20 cellular contexts compared by ENCODE assay signal in genomic region chr6:99543968-99544367, GRCh38. TPM values are rescaled to one million over a fixed set of nuclear protein-coding genes. Genes with fewer than 3 reads are reported as not detected.
DNase-seq lines count a peak whose midpoint lies in the region; ATAC-seq, FAIRE-seq and TF ChIP-seq lines count a peak whose summit lies in the region.
"Had no signal": no experiment of that assay in that cellular context is flagged by ENCODE, and none has a peak within 500 bp of the region (broad histone marks: within the 10 kb centered on the region; RNA-seq: fewer than 3 reads in every experiment).

No MANE protein-coding gene starts in this region.

- H3K36me3 ChIP-seq in GM23248 (ENCODE audit: low read depth), result peaks cover 62% of the 10 kb centered on the region
- H3K36me3 ChIP-seq in kidney (ENCODE audit: control insufficient read depth in 1 of 2, insufficient read depth in 2 of 2, low read length in 2 of 2), result peaks cover 12 to 21% of the 10 kb centered on the region in 2 donors
- H3K36me3 ChIP-seq in naive thymus-derived CD4-positive, alpha-beta T cell (ENCODE audit: control insufficient read depth in 2 of 3, insufficient read depth in 3 of 3, low read length in 3 of 3), result peaks cover 0 to 24% (median 6%) of the 10 kb centered on the region in 3 experiments

- CTCF ChIA-PET in naive thymus-derived CD4-positive, alpha-beta T cell (lab: Charles Lee), result no interaction called here

- peak; percentile 3 for DNase-seq in GM23248
- DNase-seq in effector memory CD8-positive, alpha-beta T cell, result no peak
- DNase-seq in neural crest cell (ENCODE audit: low read depth, low spot score), result no peak
- DNase-seq in kidney, result no peak
- DNase-seq in naive thymus-derived CD4-positive, alpha-beta T cell, result no peak
- DNase-seq: CD4-positive, CD25-positive, alpha-beta regulatory T cell; COR-L47; DMS79; MG63; NCI-H1092; NCI-H1436 treated with DMSO at 0.1 percent for 48 hours; NCI-H1930; NCI-H226; NCI-H510A treated with DMSO at 0.1 percent for 48 hours; NCI-H748 treated with DMSO at 0.1 percent for 48 hours; Peyer's patch had no signal

- H3K9me2 ChIP-seq in GM23248 (ENCODE audit: insufficient read depth), result no peaks in the 10 kb centered on the region

- H3K27ac Mint-ChIP-seq in effector memory CD8-positive, alpha-beta T cell, result peak overlapping the region; percentile 36 to 56
- no peak overlapping the region for H3K27ac Mint-ChIP-seq in neural crest cell (ENCODE audit: unreplicated experiment)
- H3K27ac Mint-ChIP-seq in naive thymus-derived CD4-positive, alpha-beta T cell, result no peak overlapping the region

- peaks cover 16% of the 10 kb centered on the region; the same call in 1 of the 2 replicates for H3F3A ChIP-seq in GM23248 (ENCODE audit: insufficient read depth)

- peak; percentile 16 for FAIRE-seq in A204.1 (lab: Jason Lieb, UNC)
- FAIRE-seq in kidney (lab: Jason Lieb, UNC), result no peak
- FAIRE-seq: GM12878, H54 had no signal

- no peak overlapping the region for H3K4me2 ChIP-seq in GM23248 (ENCODE audit: unreplicated experiment)

- H3K27me3 ChIP-seq in GM23248 (replicated peaks; ENCODE audit: insufficient read depth), result no peaks in the 10 kb centered on the region
- no peaks in the 10 kb centered on the region for H3K27me3 ChIP-seq in naive thymus-derived CD4-positive, alpha-beta T cell (ENCODE audit: control insufficient read depth in 2 of 2, insufficient read depth in 2 of 2, low read length in 2 of 2)
- H3K27me3 ChIP-seq: MG63, Peyer's patch had no signal

- H3K9me3 Mint-ChIP-seq in effector memory CD8-positive, alpha-beta T cell, result no peaks in the 10 kb centered on the region
- no peaks in the 10 kb centered on the region for H3K9me3 Mint-ChIP-seq in neural crest cell
- no peaks in the 10 kb centered on the region for H3K9me3 Mint-ChIP-seq in naive thymus-derived CD4-positive, alpha-beta T cell
- H3K9me3 Mint-ChIP-seq: CD4-positive, CD25-positive, alpha-beta regulatory T cell had no signal

- no peaks in the 10 kb centered on the region for H3K27me3 Mint-ChIP-seq in effector memory CD8-positive, alpha-beta T cell
- no peaks in the 10 kb centered on the region for H3K27me3 Mint-ChIP-seq in neural crest cell (ENCODE audit: low read depth)
- H3K27me3 Mint-ChIP-seq in naive thymus-derived CD4-positive, alpha-beta T cell, result no peaks in the 10 kb centered on the region

- H3K4me1 ChIP-seq in GM23248 (ENCODE audit: insufficient read depth) (no peaks in the 10 kb centered on the region), kidney (ENCODE audit: control insufficient read depth in 1 of 2, insufficient read depth in 1 of 2, low read depth in 1 of 2, low read length in 2 of 2) (no peaks in the 10 kb centered on the region)
- no peaks in the 10 kb centered on the region for H3K4me1 ChIP-seq in naive thymus-derived CD4-positive, alpha-beta T cell (ENCODE audit: control insufficient read depth in 2 of 2, insufficient read depth in 2 of 2, low read length in 2 of 2)
- H3K4me1 ChIP-seq: Peyer's patch had no signal

- no peaks in the 10 kb centered on the region for H4K20me1 ChIP-seq in GM23248 (ENCODE audit: insufficient read depth)

- H3K4me3 ChIP-seq in GM23248 (no peak overlapping the region), kidney (ENCODE audit: low read length in 2 of 2) (no peak overlapping the region)
- H3K4me3 ChIP-seq in naive thymus-derived CD4-positive, alpha-beta T cell (ENCODE audit: low read length), result no peak overlapping the region
- H3K4me3 ChIP-seq: GM12878, MG63, Peyer's patch had no signal

- H3K4me1 Mint-ChIP-seq in effector memory CD8-positive, alpha-beta T cell (ENCODE audit: low read depth in 2 of 2), result peaks cover 0 to 2% of the 10 kb centered on the region in 2 donors
- no peaks in the 10 kb centered on the region for H3K4me1 Mint-ChIP-seq in neural crest cell
- peaks cover 0 to 16% (median 0%) of the 10 kb centered on the region in 7 donors for H3K4me1 Mint-ChIP-seq in naive thymus-derived CD4-positive, alpha-beta T cell

- H2AFZ ChIP-seq in GM23248, result no peak overlapping the region

- POLR2A ChIA-PET in naive thymus-derived CD4-positive, alpha-beta T cell (lab: Charles Lee), result no interaction called here

- in situ Hi-C loops in GM23248 (cut with MboI), result no loop called here

- H3K9me3 ChIP-seq in GM23248 (ENCODE audit: low read depth) (no peaks in the 10 kb centered on the region), kidney (ENCODE audit: control insufficient read depth in 1 of 2, low read length in 2 of 2) (no peaks in the 10 kb centered on the region)
- no peaks in the 10 kb centered on the region for H3K9me3 ChIP-seq in naive thymus-derived CD4-positive, alpha-beta T cell (ENCODE audit: control insufficient read depth in 2 of 3, low read length in 3 of 3)
- H3K9me3 ChIP-seq: MG63, Peyer's patch had no signal

- ATAC-seq in effector memory CD8-positive, alpha-beta T cell (replicated peaks), result no peak
- ATAC-seq in naive thymus-derived CD4-positive, alpha-beta T cell, result no peak
- no peak for ATAC-seq in HG02678 (IDR thresholded peaks at IDR 0.05; ENCODE audit: unreplicated experiment)
- ATAC-seq: GM12878 had no signal

- peaks cover 67% of the 10 kb centered on the region for H3K36me3 Mint-ChIP-seq in effector memory CD8-positive, alpha-beta T cell (ENCODE audit: insufficient read depth)
- H3K36me3 Mint-ChIP-seq in neural crest cell (ENCODE audit: low read depth), result peaks cover 10% of the 10 kb centered on the region
- peaks cover 10 to 46% (median 27%) of the 10 kb centered on the region in 5 donors for H3K36me3 Mint-ChIP-seq in naive thymus-derived CD4-positive, alpha-beta T cell

- intact Hi-C loops in kidney (cut with DNase I), result no loop called here
- intact Hi-C loops in naive thymus-derived CD4-positive, alpha-beta T cell (cut with micrococcal nuclease), result loop anchor here in 1 of 2 donors (2.0 kb wide), 1 partner anchor 15 kb away; no protein-coding TSS in a partner anchor

- H3K9ac ChIP-seq in GM23248 (no peak overlapping the region), kidney (ENCODE audit: low read length in 2 of 2) (no peak overlapping the region)

- H3K4me3 Mint-ChIP-seq in effector memory CD8-positive, alpha-beta T cell, result no peak overlapping the region
- H3K4me3 Mint-ChIP-seq in neural crest cell, result no peak overlapping the region
- H3K4me3 Mint-ChIP-seq in naive thymus-derived CD4-positive, alpha-beta T cell, result no peak overlapping the region

- peaks cover 11% of the 10 kb centered on the region; the same call in 1 of the 2 replicates for H3K79me2 ChIP-seq in GM23248 (ENCODE audit: insufficient read depth)

- H3K27ac ChIP-seq in GM23248 (no peak overlapping the region), kidney (ENCODE audit: low read depth in 2 of 2, low read length in 2 of 2) (no peak overlapping the region)
- no peak overlapping the region for H3K27ac ChIP-seq in naive thymus-derived CD4-positive, alpha-beta T cell (ENCODE audit: low read depth, low read length)
- H3K27ac ChIP-seq: Peyer's patch had no signal

- TF ChIP-seq CTCF in neural crest cell (conservative IDR thresholded peaks at IDR 0.05), result peak; percentile 28
- no peak for TF ChIP-seq CTCF in kidney (IDR thresholded peaks at IDR 0.05; ENCODE audit: borderline replicate concordance, extremely low read depth, insufficient read depth)

RNA-seq across cellular contexts. Expression of gene CCNC, which starts 24.5 kb away (rescaled TPM):
- 78.5 and 89.3 TPM in 2 replicates for total RNA-seq in GM23248 (2014; rRNA removed; shearing (Covaris generic))
- polyA plus RNA-seq in GM23248 (2016; fragmentation: Nextera tagmentation; extraction: Ambion mirVana) (48.6 and 53.9 TPM in 2 replicates), kidney (ENCODE audit: insufficient read depth, low read depth, low replicate concordance) (51.4 TPM)
- total RNA-seq in neural crest cell (45.5 and 56.4 TPM in 2 replicates), kidney (55.9 TPM)
- 10 to 100 TPM; 31.4 to 45.4 (median 37.3) TPM for total RNA-seq in naive thymus-derived CD4-positive, alpha-beta T cell
- 10 to 100 TPM; 34.6 to 44.0 TPM for polyA plus RNA-seq in naive thymus-derived CD4-positive, alpha-beta T cell

RNA-seq across cellular contexts. Expression of gene USP45, which starts 28.7 kb away (rescaled TPM):
- 9.4 and 14.4 TPM in 2 replicates for total RNA-seq in GM23248 (2014; rRNA removed; shearing (Covaris generic))
- polyA plus RNA-seq in GM23248 (2016; fragmentation: Nextera tagmentation; extraction: Ambion mirVana) (12.2 and 13.2 TPM in 2 replicates), kidney (ENCODE audit: insufficient read depth, low read depth, low replicate concordance) (6.0 TPM)
- total RNA-seq in neural crest cell (12.0 and 15.1 TPM in 2 replicates), kidney (13.8 TPM)
- 10 to 100 TPM in 2 of 5 experiments, 1 to 10 TPM in 3; 4.9 to 10.8 (median 7.4) TPM for total RNA-seq in naive thymus-derived CD4-positive, alpha-beta T cell
- 1 to 10 TPM; 4.2 to 6.2 TPM for polyA plus RNA-seq in naive thymus-derived CD4-positive, alpha-beta T cell

Comparison
In these comparisons a context has a peak if more than half of its experiments do, and no peak if none do; other contexts are left out.
1. H3K27ac Mint-ChIP-seq: peak in effector memory CD8-positive, alpha-beta T cell (2 of 2); none in neural crest cell (single experiment) and naive thymus-derived CD4-positive, alpha-beta T cell (0 of 9).